In the genomic region with DNA sequence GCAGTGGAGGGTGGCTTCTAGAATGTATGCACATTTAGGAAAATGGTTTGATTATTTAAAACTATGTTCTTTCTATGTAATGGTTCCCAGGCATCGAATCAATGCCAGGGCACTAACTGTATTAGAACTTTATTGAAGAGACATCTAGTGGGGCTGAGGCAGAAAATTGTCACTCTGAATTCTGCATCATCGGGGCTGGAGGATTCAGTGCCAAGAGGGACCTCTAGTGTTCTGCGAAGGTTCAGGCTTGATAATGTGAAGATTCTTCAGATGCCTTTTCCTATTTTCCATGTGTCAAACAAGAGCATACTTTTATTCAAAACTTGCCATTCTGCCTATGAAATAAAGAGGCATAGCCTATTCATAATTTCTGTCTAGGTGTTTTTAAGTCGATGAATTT, we compare ENCODE assay signal across 8 cellular contexts.
DNase-seq lines count a peak whose midpoint lies in the region; ATAC-seq, FAIRE-seq and TF ChIP-seq lines count a peak whose summit lies in the region.

No MANE protein-coding gene starts in this region.

- peaks cover 2% of the 10 kb centered on the region for H3K9me3 Mint-ChIP-seq in activated CD8-positive, alpha-beta memory T cell treated with anti-CD3 and anti-CD28 coated beads, Interleukin-2, amount 10 ng/mL, durations not matched to agents 7 days and 5 days (ENCODE audit: low read depth)

- H3K27ac Mint-ChIP-seq in activated CD8-positive, alpha-beta memory T cell treated with anti-CD3 and anti-CD28 coated beads, Interleukin-2, amount 10 ng/mL, durations not matched to agents 7 days and 5 days = no peak overlapping the region

- H3K9me3 ChIP-seq in vagina (no peaks in the 10 kb centered on the region), HAP-1 (no peaks in the 10 kb centered on the region)

- no peak for ATAC-seq in HG03025 (IDR thresholded peaks at IDR 0.05; ENCODE audit: low FRiP score, unreplicated experiment)
- no peak for ATAC-seq in activated CD8-positive, alpha-beta memory T cell treated with anti-CD3 and anti-CD28 coated beads, Interleukin-2, amount 10 ng/mL, durations not matched to agents 7 days and 5 days

- no peak for TF ChIP-seq CTCF in vagina (IDR thresholded peaks at IDR 0.05)

- no peaks in the 10 kb centered on the region for H3K27me3 ChIP-seq in vagina
- H3K27me3 ChIP-seq in HAP-1 (ENCODE audit: low read depth) = peaks cover 10% of the 10 kb centered on the region; the same call in 1 of the 2 replicates

- FAIRE-seq in HTR-8/SVneo (lab: Jason Lieb, UNC) = no peak

- no peaks in the 10 kb centered on the region for H3K4me1 ChIP-seq in vagina
- H3K4me1 ChIP-seq in HAP-1 = no peaks in the 10 kb centered on the region; the same call in 1 of the 2 replicates

- H3K27ac ChIP-seq in vagina = no peak overlapping the region

- in situ Hi-C loops in SK-MEL-5 (cut with HindIII; ENCODE audit: low pct_unique_long_range_greater_than_20kb, low sequenced_read_pairs) = no loop called here
- in situ Hi-C loops in HAP-1 (cut with MboI; ENCODE audit: low sequenced_read_pairs) = no loop called here

- TF ChIP-seq POLR2A in vagina (IDR thresholded peaks at IDR 0.05) = no peak

- H3K4me3 ChIP-seq in vagina (no peak overlapping the region), HAP-1 (no peak overlapping the region)

- no peak overlapping the region for H3K4me3 Mint-ChIP-seq in activated CD8-positive, alpha-beta memory T cell treated with anti-CD3 and anti-CD28 coated beads, Interleukin-2, amount 10 ng/mL, durations not matched to agents 7 days and 5 days

- CTCF ChIA-PET in activated CD8-positive, alpha-beta memory T cell treated with anti-CD3 and anti-CD28 coated beads, Interleukin-2, amount 10 ng/mL, durations not matched to agents 7 days and 5 days (lab: Charles Lee) = no interaction called here

- peak; percentile 72 for DNase-seq in Ammon's horn (ENCODE audit: low spot score)
- DNase-seq in HTR-8/SVneo (ENCODE audit: insufficient read length, low spot score) = peak; percentile 24
- peak; percentile 79 for DNase-seq in SK-MEL-5 (ENCODE audit: low read depth, low spot score)
- peak; percentile 33 for DNase-seq in iPS DF 4.7 (ENCODE audit: extremely low read depth, low spot score)
- DNase-seq in vagina (ENCODE audit: extremely low spot score in 2 of 2) = no peak
- no peak for DNase-seq in HAP-1 (ENCODE audit: low spot score in 2 of 2)
- no peak for DNase-seq in activated CD8-positive, alpha-beta memory T cell treated with anti-CD3 and anti-CD28 coated beads, Interleukin-2, amount 10 ng/mL, durations not matched to agents 7 days and 5 days

- H3K27me3 Mint-ChIP-seq in activated CD8-positive, alpha-beta memory T cell treated with anti-CD3 and anti-CD28 coated beads, Interleukin-2, amount 10 ng/mL, durations not matched to agents 7 days and 5 days = no peaks in the 10 kb centered on the region

- H3K4me1 Mint-ChIP-seq in activated CD8-positive, alpha-beta memory T cell treated with anti-CD3 and anti-CD28 coated beads, Interleukin-2, amount 10 ng/mL, durations not matched to agents 7 days and 5 days = no peaks in the 10 kb centered on the region

- H3K36me3 ChIP-seq in vagina = no peaks in the 10 kb centered on the region
- H3K36me3 ChIP-seq in HAP-1 (replicated peaks) = no peaks in the 10 kb centered on the region

- intact Hi-C loops in vagina (cut with DNase I) = no loop called here

- no peaks in the 10 kb centered on the region for H3K36me3 Mint-ChIP-seq in activated CD8-positive, alpha-beta memory T cell treated with anti-CD3 and anti-CD28 coated beads, Interleukin-2, amount 10 ng/mL, durations not matched to agents 7 days and 5 days

Comparison
In these comparisons a context has a peak if more than half of its experiments do, and no peak if none do; other contexts are left out.
1. DNase-seq: peak in Ammon's horn (single experiment), HTR-8/SVneo (single experiment), SK-MEL-5 (single experiment) and iPS DF 4.7 (single experiment); none in vagina (0 of 2), HAP-1 (0 of 2) and activated CD8-positive, alpha-beta memory T cell treated with anti-CD3 and anti-CD28 coated beads, Interleukin-2, amount 10 ng/mL, durations not matched to agents 7 days and 5 days (single experiment).